Comparison of ENCODE assay signal across 8 cellular contexts in genomic region chr7:3482147-3482921, GRCh38.
DNase-seq lines count a peak whose midpoint lies in the region; ATAC-seq and TF ChIP-seq lines count a peak whose summit lies in the region.

No MANE protein-coding gene starts in this region.

- DNase-seq in AG09319 (ENCODE audit: extremely low read depth, low read depth): no peak
- peak; percentile 44 for DNase-seq in HT1080 (ENCODE audit: low read depth)
- peak; percentile 42 for DNase-seq in SK-N-MC (ENCODE audit: low read depth, low spot score)
- DNase-seq in iPS DF 4.7 (ENCODE audit: extremely low read depth, low spot score): peak; percentile 49
- DNase-seq in stimulated activated CD4-positive, alpha-beta T cell treated with anti-CD3 and anti-CD28 coated beads, Interleukin-4, amount 100 ng/mL, for 4 hours: no peak

- H3K36me3 ChIP-seq in SK-N-MC (ENCODE audit: insufficient read depth, low read length): peaks cover 11% of the 10 kb centered on the region; the same call in 1 of the 2 replicates

- ATAC-seq in GM19455 (IDR thresholded peaks at IDR 0.05; ENCODE audit: unreplicated experiment) (no peak), GM18867 (IDR thresholded peaks at IDR 0.05; ENCODE audit: unreplicated experiment) (no peak), GM19463 (IDR thresholded peaks at IDR 0.05; ENCODE audit: unreplicated experiment) (no peak)

- H3K9me3 ChIP-seq in SK-N-MC (ENCODE audit: low read depth, low read length): no peaks in the 10 kb centered on the region

- peak; percentile 32 for TF ChIP-seq CTCF in AG09319 (IDR thresholded peaks at IDR 0.05; ENCODE audit: low read depth, low read length)

- H3K4me3 ChIP-seq in SK-N-MC: no peak overlapping the region

- 0 out of 2 replicates have a peak overlapping the region, but pooled peaks have one; percentile 10 for H3K27ac ChIP-seq in SK-N-MC

- H3K9ac ChIP-seq in SK-N-MC (ENCODE audit: insufficient read length): no peak overlapping the region

Comparison
In these comparisons a context has a peak if more than half of its experiments do, and no peak if none do; other contexts are left out.
1. DNase-seq: peak in HT1080 (single experiment), SK-N-MC (single experiment) and iPS DF 4.7 (single experiment); none in AG09319 (single experiment) and stimulated activated CD4-positive, alpha-beta T cell treated with anti-CD3 and anti-CD28 coated beads, Interleukin-4, amount 100 ng/mL, for 4 hours (0 of 2).